7 cellular contexts compared by ENCODE assay signal in genomic region chr10:18689498-18689897, GRCh38. TPM values are rescaled to one million over a fixed set of nuclear protein-coding genes. Genes with fewer than 3 reads are reported as not detected.
DNase-seq lines count a peak whose midpoint lies in the region; ATAC-seq, FAIRE-seq and TF ChIP-seq lines count a peak whose summit lies in the region.

No MANE protein-coding gene starts in this region.

- no peak for DNase-seq in GM10266 (ENCODE audit: extremely low spot score)
- peak; percentile 14 for DNase-seq in NB4 (ENCODE audit: low read depth)
- peak in 1 of 4 experiments; percentile 9 for DNase-seq in K562 (ENCODE audit: extremely low read depth in 1 of 4, low spot score in 3 of 4)
- peak; percentile 34 for DNase-seq in mesenchymal stem cell
- DNase-seq in activated T-cell treated with anti-CD3 and anti-CD28 coated beads, Interleukin-2, amount 50 U/mL, for 72 hours = no peak
- DNase-seq in DMS79 treated with DMSO at 0.1 percent for 48 hours (lab: John Stamatoyannopoulos, UW) = no peak
- no peak for DNase-seq in tibial nerve (ENCODE audit: low spot score in 2 of 2)

- no peaks in the 10 kb centered on the region for H3K79me1 ChIP-seq in mesenchymal stem cell (replicated peaks; ENCODE audit: low read length, poor library complexity, severe bottlenecking)

- CTCF ChIA-PET in K562 (lab: Yijun Ruan, JAX; ENCODE audit: low intra/inter-chr PET ratio) = no interaction called here

- H3K4me1 ChIP-seq in K562 (replicated peaks in 1 of 2; ENCODE audit: control insufficient read depth in 2 of 2, insufficient read depth in 2 of 2, low read length in 2 of 2) (no peaks in the 10 kb centered on the region; a peak in 1 of 5 replicates), mesenchymal stem cell (ENCODE audit: control insufficient read depth, insufficient read depth, low read depth, low read length) (no peaks in the 10 kb centered on the region), tibial nerve (no peaks in the 10 kb centered on the region)

- H3K27me3 ChIP-seq in K562 (ENCODE audit: control insufficient read depth in 2 of 2, insufficient read depth in 2 of 2, low read length in 2 of 2) (peaks cover 0 to 5% of the 10 kb centered on the region in 2 experiments; a peak in 3 of 5 replicates), mesenchymal stem cell (ENCODE audit: control insufficient read depth in 1 of 2, insufficient read depth in 1 of 2, low read length in 2 of 2) (no peaks in the 10 kb centered on the region), tibial nerve (no peaks in the 10 kb centered on the region)

- H3K23ac ChIP-seq in mesenchymal stem cell (ENCODE audit: low read length in 2 of 2) = no peak overlapping the region

- H3K9ac ChIP-seq in K562 (ENCODE audit: insufficient read depth in 1 of 2, low read depth in 2 of 2, low read length in 2 of 2) = no peak overlapping the region
- H3K9ac ChIP-seq in mesenchymal stem cell (ENCODE audit: low read length) = no peak overlapping the region

- no TSS peak for BruUV-seq in K562 (replicated peaks; lab: Mats Ljungman, UMichigan)

- no peak overlapping the region for H3K27ac ChIP-seq in K562 (ENCODE audit: extremely low read depth, low read depth, low read length)
- H3K27ac ChIP-seq in mesenchymal stem cell (ENCODE audit: low read length, poor library complexity, severe bottlenecking) = no peak overlapping the region
- no peak overlapping the region for H3K27ac ChIP-seq in tibial nerve

- peak; percentile 60 to 68 for TF ChIP-seq RAD21 in K562 (CRISPR knock-in tag; conservative IDR thresholded peaks at IDR 0.05 in 1 of 2, IDR thresholded peaks at IDR 0.05 in 1 of 2)

- no peak overlapping the region for H3K4me2 ChIP-seq in K562 (ENCODE audit: insufficient read depth, low read length)
- no peak overlapping the region for H3K4me2 ChIP-seq in mesenchymal stem cell (ENCODE audit: low read length, poor library complexity, severe bottlenecking)

- TF ChIP-seq EP300 in K562 (IDR thresholded peaks at IDR 0.05; ENCODE audit: low read length) (no peak), tibial nerve (IDR thresholded peaks at IDR 0.05) (no peak)

- no peak overlapping the region for H3K27ac Mint-ChIP-seq in activated T-cell treated with anti-CD3 and anti-CD28 coated beads, Interleukin-2, amount 50 U/mL, for 72 hours

- TF ChIP-seq CTCF in GM10266 (IDR thresholded peaks at IDR 0.05; ENCODE audit: control insufficient read depth, insufficient read depth, low read depth, missing control alignments) = peak; percentile 11
- TF ChIP-seq CTCF in NB4 (IDR thresholded peaks at IDR 0.05; ENCODE audit: low read depth, low read length) = peak; percentile 4
- TF ChIP-seq CTCF in K562 (IDR thresholded peaks at IDR 0.05 in 2 of 3, conservative IDR thresholded peaks at IDR 0.05 in 1 of 3; ENCODE audit: insufficient read depth in 2 of 3, low read depth in 1 of 3, low read length in 3 of 3) = peak in 2 of 3 experiments; percentile 55 to 72; a peak in 3 of 6 replicates
- peak in 2 of 5 experiments; percentile 8 to 19 for TF ChIP-seq CTCF in tibial nerve (IDR thresholded peaks at IDR 0.05)

- H2BK5ac ChIP-seq in mesenchymal stem cell (ENCODE audit: low read depth, low read length, poor library complexity, severe bottlenecking) = no peak overlapping the region

- no peaks in the 10 kb centered on the region for H3K9me3 ChIP-seq in K562 (replicated peaks; ENCODE audit: control insufficient read depth, insufficient read depth, low read depth, low read length)
- no peaks in the 10 kb centered on the region for H3K9me3 ChIP-seq in mesenchymal stem cell (ENCODE audit: control insufficient read depth, low read length)
- no peaks in the 10 kb centered on the region for H3K9me3 ChIP-seq in tibial nerve

- no peaks in the 10 kb centered on the region for H3K36me3 Mint-ChIP-seq in activated T-cell treated with anti-CD3 and anti-CD28 coated beads, Interleukin-2, amount 50 U/mL, for 72 hours (ENCODE audit: insufficient read depth in 2 of 2)

- no peak overlapping the region for H3K18ac ChIP-seq in mesenchymal stem cell (ENCODE audit: low read depth in 1 of 2, low read length in 2 of 2)

- no peak overlapping the region for H4K91ac ChIP-seq in mesenchymal stem cell (ENCODE audit: low read length)

- no peaks in the 10 kb centered on the region for H4K20me1 ChIP-seq in K562 (replicated peaks; ENCODE audit: control insufficient read depth, insufficient read depth, low read length)

- no peak for TF ChIP-seq POLR2A in NB4 (IDR thresholded peaks at IDR 0.05; ENCODE audit: extremely low read depth, insufficient read length)
- no peak for TF ChIP-seq POLR2A in K562 (conservative IDR thresholded peaks at IDR 0.05)
- TF ChIP-seq POLR2A in tibial nerve (IDR thresholded peaks at IDR 0.05) = no peak

- no peak overlapping the region for H2BK120ac ChIP-seq in mesenchymal stem cell (ENCODE audit: low read depth, low read length)

- H3K4ac ChIP-seq in mesenchymal stem cell (ENCODE audit: low read depth in 1 of 2, low read length in 2 of 2) = no peak overlapping the region

- peaks cover 9% of the 10 kb centered on the region for H3K4me1 Mint-ChIP-seq in activated T-cell treated with anti-CD3 and anti-CD28 coated beads, Interleukin-2, amount 50 U/mL, for 72 hours (ENCODE audit: low read depth)

- peak; percentile 74 for FAIRE-seq in K562 (lab: Jason Lieb, UNC)

- no peak overlapping the region for H3K4me3 ChIP-seq in NB4 (ENCODE audit: low read depth, low read length)
- no peak overlapping the region for H3K4me3 ChIP-seq in K562
- no peak overlapping the region for H3K4me3 ChIP-seq in mesenchymal stem cell (ENCODE audit: insufficient read depth in 1 of 2, low read depth in 1 of 2, low read length in 2 of 2)
- no peak overlapping the region for H3K4me3 ChIP-seq in tibial nerve

- no peaks in the 10 kb centered on the region for H3K79me2 ChIP-seq in K562 (ENCODE audit: control insufficient read depth, insufficient read depth, low read length)

- 0% methylated on average over 3 of the region's 3 CpGs for WGBS in K562 (ENCODE audit: insufficient coverage, low coverage, missing lambda C conversion rate)
- no CpG with 5 or more reads among the region's 3 CpGs for WGBS in mesenchymal stem cell
- WGBS in tibial nerve, 2 donors = 15 to 17% methylated on average over 3 of the region's 3 CpGs

- no peaks in the 10 kb centered on the region for H3K9me3 Mint-ChIP-seq in activated T-cell treated with anti-CD3 and anti-CD28 coated beads, Interleukin-2, amount 50 U/mL, for 72 hours

- H2AFZ ChIP-seq in K562 (ENCODE audit: low read depth, low read length) (no peak overlapping the region), mesenchymal stem cell (ENCODE audit: low read depth, low read length) (no peak overlapping the region)

- in situ Hi-C loops in K562 (cut with MboI) = no loop called here

- POLR2A ChIA-PET in K562 (lab: Yijun Ruan, JAX) = interaction anchor here (0.7 kb wide), 1 partner anchor 378 kb away, joined by 3 read pairs; no protein-coding TSS in a partner anchor

- H3K27me3 Mint-ChIP-seq in activated T-cell treated with anti-CD3 and anti-CD28 coated beads, Interleukin-2, amount 50 U/mL, for 72 hours (ENCODE audit: low read depth) = no peaks in the 10 kb centered on the region

- no peak overlapping the region for H4K8ac ChIP-seq in mesenchymal stem cell (ENCODE audit: low read length)

- no peak overlapping the region for H2BK15ac ChIP-seq in mesenchymal stem cell (ENCODE audit: low read depth, poor library complexity, severe bottlenecking)

- ATAC-seq in K562 = peak; percentile 80
- no peak for ATAC-seq in activated T-cell treated with anti-CD3 and anti-CD28 coated beads, Interleukin-2, amount 50 U/mL, for 72 hours (replicated peaks in 1 of 2)

- intact Hi-C loops in K562 (cut with micrococcal nuclease) = no loop called here

- no peak overlapping the region for H3K14ac ChIP-seq in mesenchymal stem cell (ENCODE audit: low read length in 2 of 2)

- no peak overlapping the region for H2BK12ac ChIP-seq in mesenchymal stem cell (ENCODE audit: low read length in 2 of 2)

- no peaks in the 10 kb centered on the region for H3K9me1 ChIP-seq in K562 (ENCODE audit: control insufficient read depth, insufficient read depth, low read length)

- H2AK5ac ChIP-seq in mesenchymal stem cell (ENCODE audit: low read length, severe bottlenecking) = no peak overlapping the region

- H3K4me3 Mint-ChIP-seq in activated T-cell treated with anti-CD3 and anti-CD28 coated beads, Interleukin-2, amount 50 U/mL, for 72 hours = no peak overlapping the region

- no peaks in the 10 kb centered on the region for H3K36me3 ChIP-seq in K562 (ENCODE audit: control insufficient read depth, insufficient read depth, low read length)
- H3K36me3 ChIP-seq in mesenchymal stem cell (ENCODE audit: control insufficient read depth in 1 of 2, insufficient read depth in 2 of 2, low read depth in 1 of 2, low read length in 2 of 2) = no peaks in the 10 kb centered on the region
- H3K36me3 ChIP-seq in tibial nerve = no peaks in the 10 kb centered on the region

RNA-seq across cellular contexts. Expression of gene ARL5B, which starts 30.3 kb away (rescaled TPM):
- 5.3 and 20.2 TPM in 2 replicates for total RNA-seq in K562 (2011; cell fraction: chromatin; rRNA removed; ENCODE audit: low replicate concordance)
- total RNA-seq in K562 (2011; cell fraction: nucleolus; rRNA removed) = 3.5 and 4.5 TPM in 2 replicates
- total RNA-seq in K562 (2011; cell fraction: nucleoplasm; rRNA removed) = 10.7 and 22.4 TPM in 2 replicates
- 8.4 and 10.0 TPM in 2 replicates for total RNA-seq in K562 (2014; rRNA removed)
- 22.2 and 24.6 TPM in 2 replicates for total RNA-seq in K562 (2014; rRNA removed; fragmentation: Illumina TruSeq; extraction: Trizol)
- 15.7 and 17.7 TPM in 2 replicates for total RNA-seq in K562 (2015; rRNA removed; fragmentation: Illumina TruSeq; extraction: Trizol)
- 14.1 and 15.1 TPM in 2 replicates for total RNA-seq in K562 (2021)
- 16.2 and 20.4 TPM in 2 replicates for polyA plus RNA-seq in K562 (2011; rRNA removed)
- 2.2 and 6.8 TPM in 2 replicates for polyA plus RNA-seq in K562 (2011; cell fraction: cytosol; rRNA removed)
- 7.5 and 12.7 TPM in 2 replicates for polyA plus RNA-seq in K562 (2011; cell fraction: nucleus; rRNA removed)
- polyA plus RNA-seq in K562 (2012) = 9.3 and 12.0 TPM in 2 replicates
- polyA plus RNA-seq in K562 (2014; fragmentation: Illumina TruSeq; extraction: Trizol) = 12.6 and 15.2 TPM in 2 replicates
- polyA plus RNA-seq in K562 (2014; fragmentation: Nextera tagmentation; extraction: Ambion mirVana) = 1 to 10 TPM; 4.1 to 4.7 TPM
- 7.4 and 8.3 TPM in 2 replicates for polyA plus RNA-seq in K562 (2014; rRNA removed)
- polyA minus RNA-seq in K562 (2011; rRNA and poly(A)+ RNA removed) = 36.9 and 41.1 TPM in 2 replicates
- polyA minus RNA-seq in K562 (2011; cell fraction: cytosol; rRNA and poly(A)+ RNA removed) = 11.4 and 16.8 TPM in 2 replicates
- 9.4 and 18.7 TPM in 2 replicates for polyA minus RNA-seq in K562 (2011; cell fraction: nucleus; rRNA and poly(A)+ RNA removed)
- 16.9 TPM for polyA plus RNA-seq in mesenchymal stem cell (2013, experiment 1 of 2)
- polyA plus RNA-seq in mesenchymal stem cell (2013, experiment 2 of 2) = 17.3 TPM
- 10 to 100 TPM; 17.5 to 18.5 TPM for total RNA-seq in activated T-cell treated with anti-CD3 and anti-CD28 coated beads, Interleukin-2, amount 50 U/mL, for 72 hours
- total RNA-seq in tibial nerve = 10 to 100 TPM in 1 of 4 donors, 1 to 10 TPM in 3; 9.4 to 11.1 (median 9.6) TPM

RNA-seq across cellular contexts. Expression of gene NSUN6, which starts 38.1 kb away (rescaled TPM):
- 30.4 and 86.1 TPM in 2 replicates for total RNA-seq in K562 (2011; cell fraction: chromatin; rRNA removed; ENCODE audit: low replicate concordance)
- 27.7 and 31.2 TPM in 2 replicates for total RNA-seq in K562 (2011; cell fraction: nucleolus; rRNA removed)
- total RNA-seq in K562 (2011; cell fraction: nucleoplasm; rRNA removed) = 41.6 and 42.2 TPM in 2 replicates
- 15.8 and 20.7 TPM in 2 replicates for total RNA-seq in K562 (2014; rRNA removed)
- total RNA-seq in K562 (2014; rRNA removed; fragmentation: Illumina TruSeq; extraction: Trizol) = 31.9 and 35.6 TPM in 2 replicates
- total RNA-seq in K562 (2015; rRNA removed; fragmentation: Illumina TruSeq; extraction: Trizol) = 23.1 and 24.4 TPM in 2 replicates
- total RNA-seq in K562 (2021) = 15.8 and 18.9 TPM in 2 replicates
- polyA plus RNA-seq in K562 (2011; rRNA removed) = 27.4 and 33.1 TPM in 2 replicates
- polyA plus RNA-seq in K562 (2011; cell fraction: cytosol; rRNA removed) = 7.0 and 15.7 TPM in 2 replicates
- polyA plus RNA-seq in K562 (2011; cell fraction: nucleus; rRNA removed) = 32.9 and 39.6 TPM in 2 replicates
- 14.8 and 18.6 TPM in 2 replicates for polyA plus RNA-seq in K562 (2012)
- 22.6 and 24.2 TPM in 2 replicates for polyA plus RNA-seq in K562 (2014; fragmentation: Illumina TruSeq; extraction: Trizol)
- 10 to 100 TPM; 12.5 to 19.1 TPM for polyA plus RNA-seq in K562 (2014; fragmentation: Nextera tagmentation; extraction: Ambion mirVana)
- polyA plus RNA-seq in K562 (2014; rRNA removed) = 26.3 and 26.6 TPM in 2 replicates
- polyA minus RNA-seq in K562 (2011; rRNA and poly(A)+ RNA removed) = 47.2 and 48.6 TPM in 2 replicates
- 16.2 and 21.6 TPM in 2 replicates for polyA minus RNA-seq in K562 (2011; cell fraction: cytosol; rRNA and poly(A)+ RNA removed)
- 40.3 and 79.2 TPM in 2 replicates for polyA minus RNA-seq in K562 (2011; cell fraction: nucleus; rRNA and poly(A)+ RNA removed)
- 3.4 TPM for polyA plus RNA-seq in mesenchymal stem cell (2013, experiment 1 of 2)
- 3.3 TPM for polyA plus RNA-seq in mesenchymal stem cell (2013, experiment 2 of 2)
- 10 to 100 TPM; 22.4 to 23.8 TPM for total RNA-seq in activated T-cell treated with anti-CD3 and anti-CD28 coated beads, Interleukin-2, amount 50 U/mL, for 72 hours
- total RNA-seq in tibial nerve = 10 to 100 TPM; 15.6 to 30.6 (median 24.7) TPM

Comparison
In these comparisons a context has a peak if more than half of its experiments do, and no peak if none do; other contexts are left out.
1. DNase-seq: peak in NB4 (single experiment) and mesenchymal stem cell (single experiment); none in GM10266 (single experiment), activated T-cell treated with anti-CD3 and anti-CD28 coated beads, Interleukin-2, amount 50 U/mL, for 72 hours (0 of 2), DMS79 treated with DMSO at 0.1 percent for 48 hours (single experiment) and tibial nerve (0 of 2).